11 cellular contexts compared by ENCODE assay signal in genomic region chr9:100914266-100914665, GRCh38.
"Had no signal": no experiment of that assay in that cellular context is flagged by ENCODE, and none has a peak within 500 bp of the region (broad histone marks: within the 10 kb centered on the region; RNA-seq: fewer than 3 reads in every experiment).

No MANE protein-coding gene starts in this region.

- H3K9ac ChIP-seq: GM23248 had no signal

- H3K27ac ChIP-seq: GM23248 had no signal

- ATAC-seq: GM23338, HCT116 had no signal

- H3K4me3 ChIP-seq: GM23248, GM23338, HAP-1 had no signal

- H3K9me3 ChIP-seq: HAP-1 had no signal

- H3K4me2 ChIP-seq: GM23338 had no signal

- H3K36me3 ChIP-seq: HAP-1 had no signal

- H2AFZ ChIP-seq: GM23248, GM23338 had no signal

- DNase-seq: GM23248, GOT3, H7, H9, HCEC 1CT, HFFc6 had no signal

- FAIRE-seq: H1, H54 had no signal

- H3K4me1 ChIP-seq: HAP-1 had no signal
